Comparison of ENCODE assay signal across 8 cellular contexts in genomic region chr12:68001486-68002466, GRCh38. TPM values are rescaled to one million over a fixed set of nuclear protein-coding genes. Genes with fewer than 3 reads are reported as not detected.
DNase-seq lines count a peak whose midpoint lies in the region; ATAC-seq, FAIRE-seq and TF ChIP-seq lines count a peak whose summit lies in the region.

No MANE protein-coding gene starts in this region.

- no peaks in the 10 kb centered on the region for H3K23me2 ChIP-seq in H1 (ENCODE audit: low read depth, low read length)

- peak; percentile 32 to 53; a peak in 3 of 4 replicates for TF ChIP-seq RAD21 in H1 (IDR thresholded peaks at IDR 0.05 in 1 of 2, conservative IDR thresholded peaks at IDR 0.05 in 1 of 2; ENCODE audit: low read depth in 2 of 2, low read length in 2 of 2)

- WGBS in H1 (ENCODE audit: extremely low coverage in 1 of 2, insufficient coverage in 1 of 2, insufficient read length in 1 of 2, insufficient replicate concordance in 2 of 2, low coverage in 1 of 2, low lambda C conversion rate in 2 of 2, missing lambda C conversion rate in 1 of 2), 2 experiments = 86% methylated on average over 11 of the region's 11 CpGs; no CpG with 5 or more reads in 1 of the 2 experiments

- intact Hi-C loops in natural killer cell (cut with micrococcal nuclease) = loop anchor here (1.0 to 2.0 kb wide), 2 partner anchors 157 to 315 kb away; no protein-coding TSS in a partner anchor

- H2BK12ac ChIP-seq in H1 (ENCODE audit: low read depth, low read length) = no peak overlapping the region

- H3K4me2 ChIP-seq in H1 (ENCODE audit: insufficient read depth in 1 of 2, low read depth in 2 of 2, low read length in 2 of 2) = no peak overlapping the region

- H3K4me1 ChIP-seq in H1 (replicated peaks in 1 of 4; ENCODE audit: control insufficient read depth in 3 of 4, insufficient read depth in 4 of 4, low read length in 3 of 4) = no peaks in the 10 kb centered on the region; a peak in 2 of 7 replicates

- TF ChIP-seq CTCF in natural killer cell (IDR thresholded peaks at IDR 0.05) (no peak), H1 (IDR thresholded peaks at IDR 0.05; ENCODE audit: control extremely low read depth in 1 of 3, insufficient read depth in 1 of 3, low read depth in 1 of 3, low read length in 3 of 3) (peak in 2 of 3 experiments; percentile 26 to 31; a peak in 2 of 4 replicates)

- H3K23ac ChIP-seq in H1 (ENCODE audit: insufficient read length) = no peak overlapping the region

- H4K8ac ChIP-seq in H1 (ENCODE audit: extremely low read depth, insufficient read depth, low read length) = no peak overlapping the region

- H3K27me3 Mint-ChIP-seq in natural killer cell treated with Interleukin-12 subunit alpha and Interleukin-12 subunit beta and Interleukin-15 and Interleukin-18, amount 100 ng/mL, for 72 hours = peaks cover 0 to 5% of the 10 kb centered on the region in 2 donors
- peaks cover under 1 to 3% of the 10 kb centered on the region in 2 donors for H3K27me3 Mint-ChIP-seq in natural killer cell (ENCODE audit: low read depth in 2 of 2)

- H4K20me1 ChIP-seq in H1 (replicated peaks in 1 of 2; ENCODE audit: control insufficient read depth in 1 of 2, insufficient read depth in 2 of 2, low read length in 2 of 2) = no peaks in the 10 kb centered on the region

- H3K4me3 ChIP-seq in H1 (ENCODE audit: extremely low read depth in 1 of 4, insufficient read depth in 2 of 4, low read depth in 3 of 4, low read length in 4 of 4) = no peak overlapping the region

- no peak overlapping the region for H3K14ac ChIP-seq in H1 (ENCODE audit: insufficient read length)

- peak overlapping the region; percentile 70; the same call in 1 of the 2 replicates for H2AFZ ChIP-seq in H1 (ENCODE audit: low read length)

- no peak overlapping the region for H4K5ac ChIP-seq in H1 (ENCODE audit: insufficient read length, low read depth, low read length)

- H3K36me3 ChIP-seq in H1 (ENCODE audit: control insufficient read depth in 2 of 4, insufficient read depth in 4 of 4, low read length in 3 of 4) = no peaks in the 10 kb centered on the region

- H3K4me3 Mint-ChIP-seq in natural killer cell treated with Interleukin-12 subunit alpha and Interleukin-12 subunit beta and Interleukin-15 and Interleukin-18, amount 100 ng/mL, for 72 hours = peak overlapping the region; percentile 4
- no peak overlapping the region for H3K4me3 Mint-ChIP-seq in natural killer cell

- H3K9ac ChIP-seq in H1 (replicated peaks in 1 of 4; ENCODE audit: extremely low read depth in 1 of 4, low read depth in 3 of 4, low read length in 3 of 4) = no peak overlapping the region

- no peak for TF ChIP-seq POLR2A in H1 (IDR thresholded peaks at IDR 0.05; ENCODE audit: control extremely low read depth in 1 of 2, low read depth in 2 of 2, low read length in 2 of 2)

- H3K36me3 Mint-ChIP-seq in natural killer cell treated with Interleukin-12 subunit alpha and Interleukin-12 subunit beta and Interleukin-15 and Interleukin-18, amount 100 ng/mL, for 72 hours = peaks cover 4% of the 10 kb centered on the region
- H3K36me3 Mint-ChIP-seq in natural killer cell = no peaks in the 10 kb centered on the region

- peak overlapping the region; percentile 53 to 77 for H3K27ac Mint-ChIP-seq in natural killer cell treated with Interleukin-12 subunit alpha and Interleukin-12 subunit beta and Interleukin-15 and Interleukin-18, amount 100 ng/mL, for 72 hours
- no peak overlapping the region for H3K27ac Mint-ChIP-seq in natural killer cell

- no peak overlapping the region for H4K91ac ChIP-seq in H1 (replicated peaks; ENCODE audit: insufficient read length, low read length)

- H3K4me1 Mint-ChIP-seq in natural killer cell treated with Interleukin-12 subunit alpha and Interleukin-12 subunit beta and Interleukin-15 and Interleukin-18, amount 100 ng/mL, for 72 hours (ENCODE audit: low read depth in 2 of 2) = peaks cover 22 to 23% of the 10 kb centered on the region in 2 donors
- H3K4me1 Mint-ChIP-seq in natural killer cell = no peaks in the 10 kb centered on the region

- H2BK15ac ChIP-seq in H1 (ENCODE audit: low read length) = no peak overlapping the region

- 0 out of 4 replicates have a peak, but pooled peaks cover 0 to 3% of the 10 kb centered on the region in 2 experiments for H3K9me3 ChIP-seq in H1 (ENCODE audit: insufficient read depth in 2 of 2, low read depth in 1 of 2, low read length in 1 of 2)

- no peak for DNase-seq in natural killer cell treated with Interleukin-12 subunit alpha and Interleukin-12 subunit beta and Interleukin-15 and Interleukin-18, amount 100 ng/mL, for 72 hours (ENCODE audit: low spot score)
- DNase-seq in natural killer cell = no peak
- DNase-seq in NCI-H2107 treated with DMSO at 0.1 percent for 48 hours (lab: John Stamatoyannopoulos, UW; ENCODE audit: unreplicated experiment) = peak; percentile 65
- DNase-seq in H1 (ENCODE audit: low read depth in 1 of 2, low spot score in 2 of 2) = no peak
- DNase-seq in GM19239 (ENCODE audit: insufficient read length, low spot score) = no peak
- no peak for DNase-seq in T1000 (lab: John Stamatoyannopoulos, UW)

- no peak overlapping the region for H2BK120ac ChIP-seq in H1 (replicated peaks; ENCODE audit: low read depth, low read length)

- no peak overlapping the region for H3K56ac ChIP-seq in H1 (replicated peaks; ENCODE audit: insufficient read length, low read depth, low read length)

- no peak overlapping the region for H3K18ac ChIP-seq in H1 (ENCODE audit: extremely low read depth, low read length)

- no peak overlapping the region for H2AK5ac ChIP-seq in H1 (ENCODE audit: low read depth, low read length)

- no peaks in the 10 kb centered on the region for H3K9me3 Mint-ChIP-seq in natural killer cell treated with Interleukin-12 subunit alpha and Interleukin-12 subunit beta and Interleukin-15 and Interleukin-18, amount 100 ng/mL, for 72 hours
- H3K9me3 Mint-ChIP-seq in natural killer cell = no peaks in the 10 kb centered on the region

- ATAC-seq in natural killer cell treated with Interleukin-12 subunit alpha and Interleukin-12 subunit beta and Interleukin-15 and Interleukin-18, amount 100 ng/mL, for 72 hours = no peak
- ATAC-seq in natural killer cell (no peak), HG03280 (IDR thresholded peaks at IDR 0.05; ENCODE audit: unreplicated experiment) (no peak), HG02884 (IDR thresholded peaks at IDR 0.05; ENCODE audit: unreplicated experiment) (no peak)

- H3K79me2 ChIP-seq in H1 (ENCODE audit: control insufficient read depth in 1 of 2, insufficient read depth in 2 of 2, low read length in 2 of 2) = no peaks in the 10 kb centered on the region

- H3K4ac ChIP-seq in H1 (replicated peaks; ENCODE audit: insufficient read length, low read depth, low read length) = no peak overlapping the region

- no peaks in the 10 kb centered on the region for H3K79me1 ChIP-seq in H1 (ENCODE audit: low read depth, low read length)

- H2BK20ac ChIP-seq in H1 (ENCODE audit: low read length) = no peak overlapping the region

- no peaks in the 10 kb centered on the region for H3K27me3 ChIP-seq in H1 (replicated peaks in 1 of 4; ENCODE audit: control insufficient read depth in 3 of 4, extremely low read depth in 1 of 4, insufficient read depth in 3 of 4, low read length in 3 of 4)

- CTCF ChIA-PET in H1 (lab: Charles Lee; ENCODE audit: partially characterized antibody) = interaction anchor here (0.7 to 2.4 kb wide), 4 partner anchors 16 to 298 kb away, joined by 3 to 10 read pairs (median 3); no protein-coding TSS in a partner anchor

- peak; percentile 63 for FAIRE-seq in H1 (lab: Jason Lieb, UNC)
- no peak for FAIRE-seq in GM19239 (lab: Jason Lieb, UNC)

- POLR2A ChIA-PET in H1 (lab: Charles Lee; ENCODE audit: partially characterized antibody) = no interaction called here

- no peak for TF ChIP-seq EP300 in H1 (IDR thresholded peaks at IDR 0.05; ENCODE audit: borderline replicate concordance in 1 of 2, low read depth in 2 of 2, low read length in 2 of 2)

- H2BK5ac ChIP-seq in H1 (ENCODE audit: low read depth, low read length) = no peak overlapping the region

- H3K27ac ChIP-seq in H1 (ENCODE audit: low read depth, low read length) = no peak overlapping the region

TF ChIP-seq in H1, 55 proteins besides CTCF, POLR2A, EP300 and RAD21:
- no peak for TF ChIP-seq PHF8 (conservative IDR thresholded peaks at IDR 0.05; ENCODE audit: low read depth, low read length)
- TF ChIP-seq SUZ12 (IDR thresholded peaks at IDR 0.05; ENCODE audit: low read length) = no peak
- no peak for TF ChIP-seq GTF2F1 (IDR thresholded peaks at IDR 0.05; ENCODE audit: borderline replicate concordance, low read depth, low read length)
- no peak for TF ChIP-seq BCL11A (IDR thresholded peaks at IDR 0.05; ENCODE audit: low read depth in 2 of 2, low read length in 2 of 2)
- TF ChIP-seq SIX5 (IDR thresholded peaks at IDR 0.05; ENCODE audit: low read depth, low read length) = no peak
- no peak for TF ChIP-seq SP4 (IDR thresholded peaks at IDR 0.05; ENCODE audit: low read length)
- TF ChIP-seq TEAD4 (IDR thresholded peaks at IDR 0.05; ENCODE audit: low read depth, low read length) = no peak
- no peak for TF ChIP-seq EGR1 (IDR thresholded peaks at IDR 0.05; ENCODE audit: borderline replicate concordance, low read depth, low read length)
- TF ChIP-seq BRCA1 (IDR thresholded peaks at IDR 0.05; ENCODE audit: low read depth, low read length) = no peak
- no peak for TF ChIP-seq ZNF274 (IDR thresholded peaks at IDR 0.05; ENCODE audit: borderline replicate concordance, extremely low read depth, low read length)
- no peak for TF ChIP-seq CHD1 (IDR thresholded peaks at IDR 0.05; ENCODE audit: low read depth, low read length)
- TF ChIP-seq YY1 (IDR thresholded peaks at IDR 0.05; ENCODE audit: low read depth, low read length) = no peak
- TF ChIP-seq NRF1 (IDR thresholded peaks at IDR 0.05; ENCODE audit: low read depth, low read length) = no peak
- no peak for TF ChIP-seq TAF7 (optimal IDR thresholded peaks at IDR 0.05; ENCODE audit: borderline replicate concordance, low read depth, low read length)

RNA-seq across cellular contexts. Expression of gene IFNG-AS1, which starts 12.5 kb away (rescaled TPM):
- total RNA-seq in natural killer cell treated with Interleukin-12 subunit alpha and Interleukin-12 subunit beta and Interleukin-15 and Interleukin-18, amount 100 ng/mL, for 72 hours = 1 to 10 TPM; 1.8 to 2.7 TPM
- total RNA-seq in natural killer cell = 1 to 10 TPM; 1.4 to 2.4 (median 1.6) TPM
- not detected in 2 replicates for total RNA-seq in H1 (2021; fragmentation: NEBNext Ultra II Directional; extraction: Animal tissue kit (Norgen Biotek cat#: 25700))
- polyA plus RNA-seq in H1 (2011; rRNA removed) = not detected in 2 replicates
- not detected for polyA plus RNA-seq in H1 (2011; cell fraction: cytosol; rRNA removed)
- polyA plus RNA-seq in H1 (2011; cell fraction: nucleus; rRNA removed) = not detected
- not detected in 4 replicates for polyA plus RNA-seq in H1 (2012, experiment 1 of 2)
- not detected for polyA plus RNA-seq in H1 (2012, experiment 2 of 2)
- polyA plus RNA-seq in H1 (2013, experiment 1 of 2) = not detected
- polyA plus RNA-seq in H1 (2013, experiment 2 of 2) = not detected
- polyA minus RNA-seq in H1 (2011; rRNA and poly(A)+ RNA removed) = not detected in 2 replicates
- polyA minus RNA-seq in H1 (2011; cell fraction: cytosol; rRNA and poly(A)+ RNA removed) = not detected
- not detected for polyA minus RNA-seq in H1 (2011; cell fraction: nucleus; rRNA and poly(A)+ RNA removed)

Comparison
In these comparisons a context has a peak if more than half of its experiments do, and no peak if none do; other contexts are left out.
1. H3K27ac Mint-ChIP-seq: peak in natural killer cell treated with Interleukin-12 subunit alpha and Interleukin-12 subunit beta and Interleukin-15 and Interleukin-18, amount 100 ng/mL, for 72 hours (2 of 2); none in natural killer cell (0 of 2).